ENCODE assay signal across 8 cellular contexts in genomic region chr3:185537369-185537970, GRCh38. TPM values are rescaled to one million over a fixed set of nuclear protein-coding genes. Genes with fewer than 3 reads are reported as not detected.
DNase-seq lines count a peak whose midpoint lies in the region; ATAC-seq, FAIRE-seq and TF ChIP-seq lines count a peak whose summit lies in the region.

No MANE protein-coding gene starts in this region.

- FAIRE-seq in endothelial cell of umbilical vein (lab: Jason Lieb, UNC): peak; percentile 85

- no peak overlapping the region for H3K14ac ChIP-seq in neuronal stem cell (ENCODE audit: low read length)

- whole genome bisulfite sequencing in neuronal stem cell (ENCODE audit: extremely low coverage in 2 of 2, insufficient read length in 2 of 2, insufficient replicate concordance in 1 of 2), 2 donors: no CpG with 5 or more reads among the region's 9 CpGs

- no peak overlapping the region for H2BK5ac ChIP-seq in neuronal stem cell (ENCODE audit: low read length)

- no peak overlapping the region for H2BK120ac ChIP-seq in neuronal stem cell (ENCODE audit: low read depth, low read length)

- H3K9me2 ChIP-seq in DOHH2 (replicated peaks; ENCODE audit: control insufficient read depth, low read length): no peaks in the 10 kb centered on the region

- no peak overlapping the region for H3K9ac ChIP-seq in endothelial cell of umbilical vein (replicated peaks; ENCODE audit: extremely low read depth, insufficient read depth, low read length)
- no peak overlapping the region for H3K9ac ChIP-seq in neuronal stem cell (ENCODE audit: low read depth, low read length, poor library complexity)

- POLR2A ChIA-PET in endothelial cell of umbilical vein (lab: Charles Lee): no interaction called here

- peaks cover 11% of the 10 kb centered on the region for H3F3A ChIP-seq in DOHH2 (ENCODE audit: control insufficient read depth, insufficient read depth)

- no peak overlapping the region for H4K91ac ChIP-seq in neuronal stem cell (ENCODE audit: low read depth, low read length, poor library complexity)

- H3K9me3 ChIP-seq in DOHH2 (ENCODE audit: control insufficient read depth, insufficient read depth, low read length) (no peaks in the 10 kb centered on the region), SJSA1 (replicated peaks) (no peaks in the 10 kb centered on the region), endothelial cell of umbilical vein (replicated peaks; ENCODE audit: control insufficient read depth, insufficient read depth, low read length) (no peaks in the 10 kb centered on the region), neuronal stem cell (replicated peaks in 1 of 2; ENCODE audit: control insufficient read depth in 2 of 2, insufficient read depth in 1 of 2, low read depth in 1 of 2, low read length in 2 of 2) (no peaks in the 10 kb centered on the region)

- H3K4me1 ChIP-seq in DOHH2 (ENCODE audit: control insufficient read depth, low read length) (peaks cover 18% of the 10 kb centered on the region), SJSA1 (replicated peaks) (peaks cover 9% of the 10 kb centered on the region), endothelial cell of umbilical vein (ENCODE audit: control insufficient read depth, extremely low read depth, insufficient read depth, low read length) (peaks cover 4% of the 10 kb centered on the region), neuronal stem cell (ENCODE audit: control insufficient read depth in 2 of 2, insufficient read depth in 1 of 2, low read depth in 1 of 2, low read length in 2 of 2) (peaks cover 4 to 5% of the 10 kb centered on the region in 2 donors)

- H3K27ac ChIP-seq in DOHH2 (ENCODE audit: low read depth, low read length) (peak overlapping the region; percentile 82), SJSA1 (no peak overlapping the region), endothelial cell of umbilical vein (ENCODE audit: insufficient read depth, low read depth, low read length) (no peak overlapping the region), neuronal stem cell (replicated peaks; ENCODE audit: low read length) (no peak overlapping the region)

- H3K4me2 ChIP-seq in DOHH2 (ENCODE audit: low read length) (peak overlapping the region; percentile 71), endothelial cell of umbilical vein (ENCODE audit: insufficient read depth, low read length) (no peak overlapping the region), neuronal stem cell (ENCODE audit: insufficient read depth, low read length, poor library complexity, severe bottlenecking) (no peak overlapping the region)

- H4K20me1 ChIP-seq in DOHH2 (ENCODE audit: control insufficient read depth, insufficient read depth, low read depth, low read length): no peaks in the 10 kb centered on the region
- no peaks in the 10 kb centered on the region for H4K20me1 ChIP-seq in endothelial cell of umbilical vein (replicated peaks; ENCODE audit: control insufficient read depth, extremely low read depth, insufficient read depth, low read length)

- ATAC-seq in GM19397 (IDR thresholded peaks at IDR 0.05; ENCODE audit: unreplicated experiment) (peak; percentile 95), HG03354 (IDR thresholded peaks at IDR 0.05; ENCODE audit: poor library complexity, severe bottlenecking, unreplicated experiment) (peak; percentile 99)

- H3K4me3 ChIP-seq in DOHH2 (ENCODE audit: low read length): peak overlapping the region; percentile 33
- H3K4me3 ChIP-seq in SJSA1: no peak overlapping the region
- H3K4me3 ChIP-seq in endothelial cell of umbilical vein (replicated peaks in 1 of 3; ENCODE audit: insufficient read depth in 1 of 3, low read depth in 1 of 3, low read length in 3 of 3): no peak overlapping the region
- no peak overlapping the region for H3K4me3 ChIP-seq in neuronal stem cell (ENCODE audit: low read length in 2 of 2)

- H3K9me1 ChIP-seq in endothelial cell of umbilical vein (replicated peaks; ENCODE audit: control insufficient read depth, extremely low read depth, insufficient read depth, low read length): no peaks in the 10 kb centered on the region

- H3K27me3 ChIP-seq in DOHH2 (ENCODE audit: control insufficient read depth, low read length) (no peaks in the 10 kb centered on the region), SJSA1 (replicated peaks) (no peaks in the 10 kb centered on the region), endothelial cell of umbilical vein (ENCODE audit: control insufficient read depth in 2 of 2, insufficient read depth in 2 of 2, low read length in 2 of 2) (no peaks in the 10 kb centered on the region), neuronal stem cell (ENCODE audit: control insufficient read depth in 3 of 3, insufficient read depth in 3 of 3, low read depth in 1 of 3, low read length in 3 of 3) (peaks cover 0 to 3% (median 0%) of the 10 kb centered on the region in 3 experiments)

- dilution Hi-C loops in endothelial cell of umbilical vein (cut with MboI; ENCODE audit: extremely low pct_ligation_motif_present, low sequenced_read_pairs): no loop called here

- no peak overlapping the region for H3K18ac ChIP-seq in neuronal stem cell (ENCODE audit: low read length)

- CTCF ChIA-PET in endothelial cell of umbilical vein (lab: Charles Lee): no interaction called here

- no peak overlapping the region for H2AK5ac ChIP-seq in neuronal stem cell (ENCODE audit: low read depth, low read length)

- peak overlapping the region; percentile 66 for H2AFZ ChIP-seq in endothelial cell of umbilical vein (ENCODE audit: low read depth, low read length)
- peak overlapping the region; percentile 87 for H2AFZ ChIP-seq in neuronal stem cell (ENCODE audit: low read length)

- H3K4ac ChIP-seq in neuronal stem cell (ENCODE audit: low read length): no peak overlapping the region

- DNase-seq in SJSA1 (ENCODE audit: low read depth in 1 of 2, low spot score in 2 of 2) (peak; percentile 50 to 54), endothelial cell of umbilical vein (ENCODE audit: low read depth, low spot score) (peak; percentile 64), neuronal stem cell (ENCODE audit: low spot score) (no peak), iPS-NIHi7 (ENCODE audit: extremely low spot score) (no peak)
- DNase-seq in activated effector memory CD4-positive, alpha-beta T cell treated with Interleukin-2 at 50 U/mL for 16 hours: no peak

- H2BK15ac ChIP-seq in neuronal stem cell (ENCODE audit: low read length): no peak overlapping the region

- TF ChIP-seq POLR2A in endothelial cell of umbilical vein (IDR thresholded peaks at IDR 0.05; ENCODE audit: low read depth, low read length): no peak

- H3K36me3 ChIP-seq in DOHH2 (ENCODE audit: control insufficient read depth, low read length) (no peaks in the 10 kb centered on the region), SJSA1 (no peaks in the 10 kb centered on the region), endothelial cell of umbilical vein (ENCODE audit: control insufficient read depth in 2 of 2, extremely low read depth in 1 of 2, insufficient read depth in 2 of 2, low read length in 2 of 2) (no peaks in the 10 kb centered on the region), neuronal stem cell (replicated peaks in 1 of 2; ENCODE audit: control insufficient read depth in 2 of 2, insufficient read depth in 2 of 2, low read length in 2 of 2) (no peaks in the 10 kb centered on the region)

- H3K79me1 ChIP-seq in neuronal stem cell (ENCODE audit: low read depth, low read length): no peaks in the 10 kb centered on the region

- H3K79me2 ChIP-seq in DOHH2 (ENCODE audit: control insufficient read depth, low read length) (no peaks in the 10 kb centered on the region), endothelial cell of umbilical vein (ENCODE audit: control insufficient read depth, insufficient read depth, low read length) (no peaks in the 10 kb centered on the region)

- no peak overlapping the region for H3K23ac ChIP-seq in neuronal stem cell (ENCODE audit: low read depth, low read length, poor library complexity)

- BruUV-seq in endothelial cell of umbilical vein (replicated peaks; lab: Mats Ljungman, UMichigan): no TSS peak

- TF ChIP-seq CTCF in DOHH2 (IDR thresholded peaks at IDR 0.05; ENCODE audit: low read depth, low read length, poor library complexity, severe bottlenecking) (no peak), endothelial cell of umbilical vein (IDR thresholded peaks at IDR 0.05; ENCODE audit: extremely low read depth in 1 of 2, insufficient read depth in 1 of 2, low read depth in 1 of 2, low read length in 2 of 2) (no peak)

- H2BK12ac ChIP-seq in neuronal stem cell (ENCODE audit: low read length): no peak overlapping the region

- no peak overlapping the region for H4K8ac ChIP-seq in neuronal stem cell (ENCODE audit: low read depth, low read length)

- intact Hi-C loops in endothelial cell of umbilical vein (cut with micrococcal nuclease): no loop called here

RNA-seq across cellular contexts. Expression of gene LIPH, which starts 14.9 kb away (rescaled TPM):
- total RNA-seq in SJSA1 (2014; rRNA removed; shearing (Covaris generic)): 0.34 TPM in 1 of 2 replicates, not detected in the other
- total RNA-seq in endothelial cell of umbilical vein: not detected in 2 replicates
- not detected in 2 replicates for polyA plus RNA-seq in endothelial cell of umbilical vein
- polyA plus RNA-seq in endothelial cell of umbilical vein (2011; cell fraction: cytosol; rRNA removed): not detected in 2 replicates
- polyA plus RNA-seq in endothelial cell of umbilical vein (2011; cell fraction: nucleus; rRNA removed): not detected in 2 replicates
- polyA plus RNA-seq in endothelial cell of umbilical vein (2012): not detected in 2 replicates
- polyA minus RNA-seq in endothelial cell of umbilical vein: not detected in 2 replicates
- polyA minus RNA-seq in endothelial cell of umbilical vein (2011; cell fraction: cytosol; rRNA and poly(A)+ RNA removed): 8.5 TPM
- not detected in 2 replicates for polyA minus RNA-seq in endothelial cell of umbilical vein (2011; cell fraction: nucleus; rRNA and poly(A)+ RNA removed)
- not detected for polyA plus RNA-seq in neuronal stem cell (2013, experiment 1 of 2)
- 0.03 TPM for polyA plus RNA-seq in neuronal stem cell (2013, experiment 2 of 2)

RNA-seq across cellular contexts. Expression of gene TMEM41A, which starts 38.6 kb away (rescaled TPM):
- 10.3 and 30.9 TPM in 2 replicates for total RNA-seq in SJSA1 (2014; rRNA removed; shearing (Covaris generic))
- 16.0 and 16.8 TPM in 2 replicates for total RNA-seq in endothelial cell of umbilical vein
- 15.9 and 18.5 TPM in 2 replicates for polyA plus RNA-seq in endothelial cell of umbilical vein
- 12.1 and 13.1 TPM in 2 replicates for polyA plus RNA-seq in endothelial cell of umbilical vein (2011; cell fraction: cytosol; rRNA removed)
- 13.8 and 14.3 TPM in 2 replicates for polyA plus RNA-seq in endothelial cell of umbilical vein (2011; cell fraction: nucleus; rRNA removed)
- polyA plus RNA-seq in endothelial cell of umbilical vein (2012): 11.9 and 13.6 TPM in 2 replicates
- 22.1 and 24.0 TPM in 2 replicates for polyA minus RNA-seq in endothelial cell of umbilical vein
- 21.8 TPM for polyA minus RNA-seq in endothelial cell of umbilical vein (2011; cell fraction: cytosol; rRNA and poly(A)+ RNA removed)
- polyA minus RNA-seq in endothelial cell of umbilical vein (2011; cell fraction: nucleus; rRNA and poly(A)+ RNA removed): 14.2 and 19.2 TPM in 2 replicates
- polyA plus RNA-seq in neuronal stem cell (2013, experiment 1 of 2): 10.9 TPM
- polyA plus RNA-seq in neuronal stem cell (2013, experiment 2 of 2): 11.6 TPM

RNA-seq across cellular contexts. Expression of gene SENP2, which starts 48.6 kb away (rescaled TPM):
- 29.1 and 62.0 TPM in 2 replicates for total RNA-seq in SJSA1 (2014; rRNA removed; shearing (Covaris generic))
- 38.9 and 40.4 TPM in 2 replicates for total RNA-seq in endothelial cell of umbilical vein
- polyA plus RNA-seq in endothelial cell of umbilical vein: 3.8 and 4.2 TPM in 2 replicates
- polyA plus RNA-seq in endothelial cell of umbilical vein (2011; cell fraction: cytosol; rRNA removed): 9.1 and 10.3 TPM in 2 replicates
- polyA plus RNA-seq in endothelial cell of umbilical vein (2011; cell fraction: nucleus; rRNA removed): 9.4 and 16.8 TPM in 2 replicates
- 17.1 and 27.1 TPM in 2 replicates for polyA plus RNA-seq in endothelial cell of umbilical vein (2012)
- polyA minus RNA-seq in endothelial cell of umbilical vein: 8.2 and 10.0 TPM in 2 replicates
- 19.0 TPM for polyA minus RNA-seq in endothelial cell of umbilical vein (2011; cell fraction: cytosol; rRNA and poly(A)+ RNA removed)
- polyA minus RNA-seq in endothelial cell of umbilical vein (2011; cell fraction: nucleus; rRNA and poly(A)+ RNA removed): 8.4 and 9.9 TPM in 2 replicates
- 26.0 TPM for polyA plus RNA-seq in neuronal stem cell (2013, experiment 1 of 2)
- polyA plus RNA-seq in neuronal stem cell (2013, experiment 2 of 2): 25.3 TPM

Comparison
In these comparisons a context has a peak if more than half of its experiments do, and no peak if none do; other contexts are left out.
1. DNase-seq: peak in SJSA1 (2 of 2) and endothelial cell of umbilical vein (single experiment); none in neuronal stem cell (single experiment), iPS-NIHi7 (single experiment) and activated effector memory CD4-positive, alpha-beta T cell treated with Interleukin-2 at 50 U/mL for 16 hours (single experiment).